27 cellular contexts compared by ENCODE assay signal in the genomic region with DNA sequence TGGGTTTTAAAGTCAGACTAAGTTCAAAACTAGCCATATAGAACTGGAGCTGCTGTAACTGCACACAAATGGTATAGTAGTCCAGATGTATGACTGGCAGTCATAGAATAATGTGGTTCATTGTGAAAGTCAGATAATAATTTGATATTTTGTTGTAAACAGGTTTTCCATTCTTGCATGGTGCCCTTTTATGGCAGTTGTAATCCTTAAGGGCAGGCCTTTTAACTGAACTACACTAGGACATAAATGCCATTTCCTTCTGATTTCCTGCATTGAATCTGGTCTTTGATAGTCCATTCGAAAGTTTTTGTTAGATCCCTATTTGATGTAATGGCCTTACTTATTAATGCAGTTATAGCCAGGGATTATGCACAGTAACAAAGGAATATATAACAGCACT.
"Had no signal": no experiment of that assay in that cellular context is flagged by ENCODE, and none has a peak within 500 bp of the region (broad histone marks: within the 10 kb centered on the region; RNA-seq: fewer than 3 reads in every experiment).

No MANE protein-coding gene starts in this region.

- H3K4me1 Mint-ChIP-seq: activated CD4-positive, alpha-beta T cell treated with anti-CD3 and anti-CD28 coated beads, Interleukin-2, amount 10 ng/mL, durations not matched to agents 24 days and 14 days; activated T-helper 17 cell treated with anti-CD3 and anti-CD28 coated beads, Interleukin-2, amount 50 U/mL, for 72 hours; naive thymus-derived CD8-positive, alpha-beta T cell had no signal

- DNase-seq: activated CD4-positive, alpha-beta memory T cell treated with anti-CD3 and anti-CD28 coated beads for 36 hours; activated CD4-positive, alpha-beta T cell treated with anti-CD3 and anti-CD28 coated beads, Interleukin-2, amount 10 ng/mL, durations not matched to agents 24 days and 14 days; activated CD8-positive, alpha-beta memory T cell treated with anti-CD3 and anti-CD28 coated beads, Interleukin-2, amount 50 U/mL, for 4 hours; activated gamma-delta T cell treated with Interleukin-2 at 50 U/mL for 16 hours; activated naive CD4-positive, alpha-beta T cell treated with anti-CD3 and anti-CD28 coated beads, Interleukin-2, amount 50 U/mL, for 16 hours; activated T-cell treated with anti-CD3 and anti-CD28 coated beads, Interleukin-2, amount 50 U/mL, for 24 hours; amniotic stem cell; brain microvascular endothelial cell; cortex of kidney; effector memory CD8-positive, alpha-beta T cell; foreskin fibroblast; islet precursor cell; mammary epithelial cell; naive thymus-derived CD8-positive, alpha-beta T cell; nucleus accumbens; right cardiac atrium; spleen; upper lobe of left lung; WERI-Rb-1 had no signal

- H3K36me3 Mint-ChIP-seq: activated CD4-positive, alpha-beta memory T cell treated with anti-CD3 and anti-CD28 coated beads for 36 hours; mesothelial cell of epicardium; naive thymus-derived CD8-positive, alpha-beta T cell had no signal

- H3K27ac Mint-ChIP-seq: activated CD4-positive, alpha-beta memory T cell treated with anti-CD3 and anti-CD28 coated beads for 36 hours; activated CD4-positive, alpha-beta T cell treated with anti-CD3 and anti-CD28 coated beads, Interleukin-2, amount 10 ng/mL, durations not matched to agents 24 days and 14 days; activated T-cell treated with anti-CD3 and anti-CD28 coated beads, Interleukin-2, amount 50 U/mL, for 24 hours; activated T-helper 17 cell treated with anti-CD3 and anti-CD28 coated beads, Interleukin-2, amount 50 U/mL, for 72 hours; effector memory CD8-positive, alpha-beta T cell; mesothelial cell of epicardium; naive thymus-derived CD8-positive, alpha-beta T cell; stimulated activated naive CD8-positive, alpha-beta T cell treated with anti-CD3 and anti-CD28 coated beads, Interleukin-15, Interleukin-2, amounts not matched to agents 100 ng/mL and 50 ng/mL, for 24 hours had no signal

- H3K9me3 Mint-ChIP-seq: activated CD4-positive, alpha-beta memory T cell treated with anti-CD3 and anti-CD28 coated beads for 36 hours; activated CD4-positive, alpha-beta T cell treated with anti-CD3 and anti-CD28 coated beads, Interleukin-2, amount 10 ng/mL, durations not matched to agents 24 days and 14 days; activated T-cell treated with anti-CD3 and anti-CD28 coated beads, Interleukin-2, amount 50 U/mL, for 24 hours; activated T-helper 17 cell treated with anti-CD3 and anti-CD28 coated beads, Interleukin-2, amount 50 U/mL, for 72 hours; effector memory CD8-positive, alpha-beta T cell; mesothelial cell of epicardium; naive thymus-derived CD8-positive, alpha-beta T cell; neural crest cell; stimulated activated naive CD8-positive, alpha-beta T cell treated with anti-CD3 and anti-CD28 coated beads, Interleukin-15, Interleukin-2, amounts not matched to agents 100 ng/mL and 50 ng/mL, for 24 hours had no signal

- H3K4me3 Mint-ChIP-seq: activated CD4-positive, alpha-beta memory T cell treated with anti-CD3 and anti-CD28 coated beads for 36 hours; activated CD4-positive, alpha-beta T cell treated with anti-CD3 and anti-CD28 coated beads, Interleukin-2, amount 10 ng/mL, durations not matched to agents 24 days and 14 days; activated T-cell treated with anti-CD3 and anti-CD28 coated beads, Interleukin-2, amount 50 U/mL, for 24 hours; activated T-helper 17 cell treated with anti-CD3 and anti-CD28 coated beads, Interleukin-2, amount 50 U/mL, for 72 hours; effector memory CD8-positive, alpha-beta T cell; mesothelial cell of epicardium; naive thymus-derived CD8-positive, alpha-beta T cell; neural crest cell; stimulated activated naive CD8-positive, alpha-beta T cell treated with anti-CD3 and anti-CD28 coated beads, Interleukin-15, Interleukin-2, amounts not matched to agents 100 ng/mL and 50 ng/mL, for 24 hours had no signal

- FAIRE-seq: astrocyte had no signal

- H3K36me3 ChIP-seq: brain microvascular endothelial cell, spleen, upper lobe of left lung, vagina, WERI-Rb-1 had no signal

- H3K4me3 ChIP-seq: spleen, upper lobe of left lung, vagina had no signal

- H3K9me3 ChIP-seq: spleen, upper lobe of left lung, vagina had no signal

- H3K27ac ChIP-seq: brain microvascular endothelial cell, parathyroid adenoma, spleen, upper lobe of left lung, vagina, WERI-Rb-1 had no signal

- ATAC-seq: activated CD4-positive, CD25-positive, alpha-beta regulatory T cell treated with anti-CD3 and anti-CD28 coated beads, Interleukin-2, amount 50 U/mL, for 24 hours; activated T-helper 17 cell treated with anti-CD3 and anti-CD28 coated beads, Interleukin-2, amount 50 U/mL, for 72 hours; effector memory CD8-positive, alpha-beta T cell; naive thymus-derived CD8-positive, alpha-beta T cell; right cardiac atrium had no signal

- H3K27me3 ChIP-seq: brain microvascular endothelial cell, spleen, upper lobe of left lung, vagina had no signal
